In the genomic region with DNA sequence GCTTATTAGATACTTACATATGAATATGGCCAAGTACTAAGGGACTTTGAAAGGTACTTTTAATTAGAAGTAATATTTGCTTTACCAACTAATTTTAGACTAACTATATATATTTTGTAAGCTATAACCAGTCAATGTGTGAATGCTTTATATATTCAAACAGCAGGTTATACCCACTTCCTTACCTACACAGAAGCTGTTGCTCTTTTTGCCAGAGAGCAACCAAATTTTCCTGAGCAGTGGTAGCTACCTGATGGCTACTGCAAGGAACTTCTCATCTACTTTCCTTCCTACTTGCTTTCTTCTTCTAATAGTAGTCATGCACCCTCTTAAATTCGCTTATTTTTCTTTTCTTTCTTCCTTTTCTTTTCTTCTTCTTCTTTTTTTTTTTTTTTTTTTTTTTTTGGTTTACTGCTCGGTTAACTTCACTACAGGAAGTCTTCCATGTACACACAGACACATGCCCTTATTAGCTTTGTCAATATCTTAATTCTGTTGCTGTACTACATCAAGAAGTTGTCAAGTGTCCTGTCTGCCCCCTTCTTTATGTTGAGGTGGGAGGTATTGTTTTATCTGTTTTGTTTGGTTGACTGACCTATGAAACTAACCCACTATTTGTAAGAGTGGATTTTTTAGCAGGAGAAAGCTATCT, we compare ENCODE assay signal across 20 cellular contexts.
A peak's percentile ranks its signal among the peaks of the same experiment; 100 is the strongest.
DNase-seq lines count a peak whose midpoint lies in the region; ATAC-seq and TF ChIP-seq lines count a peak whose summit lies in the region.
"Had no signal": no experiment of that assay in that cellular context is flagged by ENCODE, and none has a peak within 500 bp of the region (broad histone marks: within the 10 kb centered on the region; RNA-seq: fewer than 3 reads in every experiment).

No MANE protein-coding gene starts in this region.

- CTCF ChIA-PET in CD4-positive, alpha-beta T cell (lab: Charles Lee) = interaction anchor here (0.6 to 1.4 kb wide), 4 partner anchors 31 to 135 kb away, joined by 3 read pairs; no protein-coding TSS in a partner anchor
- CTCF ChIA-PET in T-cell (lab: Charles Lee) = interaction anchor here (0.6 to 0.7 kb wide), 6 partner anchors 66 to 791 kb away, joined by 3 to 16 read pairs (median 7); no protein-coding TSS in a partner anchor

- H3K4me1 ChIP-seq in vagina = peaks cover 17% of the 10 kb centered on the region
- H3K4me1 ChIP-seq: SJCRH30 had no signal

- H3K36me3 ChIP-seq in vagina = no peaks in the 10 kb centered on the region
- H3K36me3 ChIP-seq: MG63 had no signal

- no peaks in the 10 kb centered on the region for H3K27me3 Mint-ChIP-seq in CD4-positive, alpha-beta T cell
- H3K27me3 Mint-ChIP-seq in T-cell (no peaks in the 10 kb centered on the region), memory B cell (no peaks in the 10 kb centered on the region)

- H3K27ac ChIP-seq in CD4-positive, alpha-beta T cell (ENCODE audit: low read depth, low read length) = no peak overlapping the region
- no peak overlapping the region for H3K27ac ChIP-seq in vagina
- H3K27ac ChIP-seq: SJCRH30 had no signal

- H3K4me3 Mint-ChIP-seq in CD4-positive, alpha-beta T cell = peak overlapping the region; percentile 26
- H3K4me3 Mint-ChIP-seq in T-cell = peak overlapping the region in 2 of 3 donors; percentile 7 to 21
- peak overlapping the region; percentile 7 for H3K4me3 Mint-ChIP-seq in memory B cell

- POLR2A ChIA-PET in CD4-positive, alpha-beta T cell (lab: Charles Lee) = interaction anchor here (0.7 to 2.2 kb wide), 2 partner anchors 94 to 848 kb away, joined by 3 to 15 read pairs; a partner anchor contains a TSS
- POLR2A ChIA-PET in T-cell (lab: Charles Lee) = interaction anchor here (0.6 to 1.4 kb wide), 3 partner anchors 10 to 104 kb away, joined by 3 to 5 read pairs (median 4); no protein-coding TSS in a partner anchor

- TF ChIP-seq CTCF in CD4-positive, alpha-beta T cell (IDR thresholded peaks at IDR 0.05) = no peak
- TF ChIP-seq CTCF in vagina (IDR thresholded peaks at IDR 0.05) = no peak

- no peak overlapping the region for H3K4me3 ChIP-seq in vagina
- H3K4me3 ChIP-seq: MG63, SJCRH30 had no signal

- ATAC-seq in CD4-positive, alpha-beta T cell (ENCODE audit: poor library complexity) = peak; percentile 14
- peak; percentile 51 for ATAC-seq in GM21528 (IDR thresholded peaks at IDR 0.05; ENCODE audit: low FRiP score, unreplicated experiment)
- ATAC-seq in T-cell (replicated peaks in 1 of 4) = peak in 2 of 4 experiments; percentile 46 to 65
- no peak for ATAC-seq in memory B cell (ENCODE audit: low read depth)
- ATAC-seq: Panc1 had no signal

- H3K27ac Mint-ChIP-seq in CD4-positive, alpha-beta T cell = peak overlapping the region; percentile 22
- peak overlapping the region in 1 of 2 donors; percentile 23 for H3K27ac Mint-ChIP-seq in T-cell
- H3K27ac Mint-ChIP-seq in memory B cell = no peak overlapping the region

- H3K9me3 Mint-ChIP-seq in CD4-positive, alpha-beta T cell = no peaks in the 10 kb centered on the region
- H3K9me3 Mint-ChIP-seq in T-cell = no peaks in the 10 kb centered on the region
- H3K9me3 Mint-ChIP-seq in memory B cell = no peaks in the 10 kb centered on the region

- no peak for TF ChIP-seq POLR2A in vagina (IDR thresholded peaks at IDR 0.05)

- peaks cover 80% of the 10 kb centered on the region for H3K4me1 Mint-ChIP-seq in CD4-positive, alpha-beta T cell (ENCODE audit: low read depth)
- H3K4me1 Mint-ChIP-seq in T-cell (peaks cover 63 to 82% (median 75%) of the 10 kb centered on the region in 3 donors), memory B cell (peaks cover 31% of the 10 kb centered on the region)

- intact Hi-C loops in CD4-positive, alpha-beta T cell (cut with DNase I, micrococcal nuclease) = no loop called here
- intact Hi-C loops in vagina (cut with DNase I) = no loop called here

- peaks cover 12% of the 10 kb centered on the region for H3K36me3 Mint-ChIP-seq in CD4-positive, alpha-beta T cell (ENCODE audit: low read depth)
- H3K36me3 Mint-ChIP-seq in T-cell (peaks cover 9% of the 10 kb centered on the region), memory B cell (peaks cover 7% of the 10 kb centered on the region)

- no peaks in the 10 kb centered on the region for H3K9me3 ChIP-seq in CD4-positive, alpha-beta T cell (ENCODE audit: control insufficient read depth, low read length)
- H3K9me3 ChIP-seq in vagina = no peaks in the 10 kb centered on the region
- H3K9me3 ChIP-seq: MG63 had no signal

- H3K27me3 ChIP-seq in CD4-positive, alpha-beta T cell (ENCODE audit: control insufficient read depth, insufficient read depth, low read length) = no peaks in the 10 kb centered on the region
- H3K27me3 ChIP-seq in vagina = no peaks in the 10 kb centered on the region
- H3K27me3 ChIP-seq: MG63, SJCRH30 had no signal

- no peak for DNase-seq in CD4-positive, alpha-beta T cell
- no peak for DNase-seq in T-cell
- DNase-seq in memory B cell (ENCODE audit: low spot score in 2 of 2) = no peak
- no peak for DNase-seq in activated gamma-delta T cell (lab: John Stamatoyannopoulos, UW)
- DNase-seq in vagina (ENCODE audit: extremely low spot score in 2 of 2) = no peak
- DNase-seq in CD1c-positive myeloid dendritic cell (ENCODE audit: extremely low spot score) = no peak
- no peak for DNase-seq in NAMALWA (ENCODE audit: low spot score)
- DNase-seq: C1 segment of cervical spinal cord, DND-41, IMR-90, Kasumi-1, MG63, NCI-H1092, NCI-H1436 treated with DMSO at 0.1 percent for 48 hours, NCI-H2029, NCI-H2171 treated with DMSO at 0.1 percent for 48 hours, NCI-H446, SJCRH30 had no signal
